ENCODE assay signal across 8 cellular contexts in genomic region chr18:47953471-47953931, GRCh38. TPM values are rescaled to one million over a fixed set of nuclear protein-coding genes. Genes with fewer than 3 reads are reported as not detected.
DNase-seq lines count a peak whose midpoint lies in the region; ATAC-seq and TF ChIP-seq lines count a peak whose summit lies in the region.

No MANE protein-coding gene starts in this region.

- TF ChIP-seq POLR2A in upper lobe of left lung (IDR thresholded peaks at IDR 0.05), result no peak

- TF ChIP-seq CTCF in upper lobe of left lung (IDR thresholded peaks at IDR 0.05), result no peak

- H3K9me3 ChIP-seq in upper lobe of left lung, result no peaks in the 10 kb centered on the region

- H3K4me1 Mint-ChIP-seq in activated T-cell treated with anti-CD3 and anti-CD28 coated beads, Interleukin-2, amount 50 U/mL, for 24 hours (ENCODE audit: low read depth), result peaks cover 11% of the 10 kb centered on the region
- H3K4me1 Mint-ChIP-seq in activated T-helper 2 cell treated with anti-CD3 and anti-CD28 coated beads, Interferon-gamma antibody, Interleukin-2, Interleukin-4, amounts not matched to agents 10 μg/mL and 5 μg/mL and 100 μg/mL, durations not matched to agents 14 hours and 24 hours and 36 hours (ENCODE audit: low read depth), result peaks cover 9% of the 10 kb centered on the region

- no peak for TF ChIP-seq EP300 in upper lobe of left lung (IDR thresholded peaks at IDR 0.05)

- peak overlapping the region; percentile 33 for H3K27ac Mint-ChIP-seq in activated T-cell treated with anti-CD3 and anti-CD28 coated beads, Interleukin-2, amount 50 U/mL, for 24 hours
- peak overlapping the region; percentile 87 for H3K27ac Mint-ChIP-seq in activated T-helper 2 cell treated with anti-CD3 and anti-CD28 coated beads, Interferon-gamma antibody, Interleukin-2, Interleukin-4, amounts not matched to agents 10 μg/mL and 5 μg/mL and 100 μg/mL, durations not matched to agents 14 hours and 24 hours and 36 hours

- H3K36me3 Mint-ChIP-seq in activated T-cell treated with anti-CD3 and anti-CD28 coated beads, Interleukin-2, amount 50 U/mL, for 24 hours (ENCODE audit: low read depth), result no peaks in the 10 kb centered on the region
- H3K36me3 Mint-ChIP-seq in activated T-helper 2 cell treated with anti-CD3 and anti-CD28 coated beads, Interferon-gamma antibody, Interleukin-2, Interleukin-4, amounts not matched to agents 10 μg/mL and 5 μg/mL and 100 μg/mL, durations not matched to agents 14 hours and 24 hours and 36 hours (ENCODE audit: low read depth), result no peaks in the 10 kb centered on the region

- H3K27me3 ChIP-seq in upper lobe of left lung, result no peaks in the 10 kb centered on the region

- H3K9me3 Mint-ChIP-seq in activated T-cell treated with anti-CD3 and anti-CD28 coated beads, Interleukin-2, amount 50 U/mL, for 24 hours, result no peaks in the 10 kb centered on the region
- H3K9me3 Mint-ChIP-seq in activated T-helper 2 cell treated with anti-CD3 and anti-CD28 coated beads, Interferon-gamma antibody, Interleukin-2, Interleukin-4, amounts not matched to agents 10 μg/mL and 5 μg/mL and 100 μg/mL, durations not matched to agents 14 hours and 24 hours and 36 hours, result peaks cover 3% of the 10 kb centered on the region

- H3K36me3 ChIP-seq in upper lobe of left lung, result no peaks in the 10 kb centered on the region

- H3K4me3 ChIP-seq in upper lobe of left lung, result no peak overlapping the region

- WGBS in upper lobe of left lung, 2 donors, result 41 to 51% methylated on average over 6 of the region's 6 CpGs

- H3K4me3 Mint-ChIP-seq in activated T-cell treated with anti-CD3 and anti-CD28 coated beads, Interleukin-2, amount 50 U/mL, for 24 hours, result no peak overlapping the region
- H3K4me3 Mint-ChIP-seq in activated T-helper 2 cell treated with anti-CD3 and anti-CD28 coated beads, Interferon-gamma antibody, Interleukin-2, Interleukin-4, amounts not matched to agents 10 μg/mL and 5 μg/mL and 100 μg/mL, durations not matched to agents 14 hours and 24 hours and 36 hours (ENCODE audit: low read depth), result no peak overlapping the region

- ATAC-seq in HG02588 (IDR thresholded peaks at IDR 0.05; ENCODE audit: unreplicated experiment) (peak; percentile 74), upper lobe of left lung (ENCODE audit: low FRiP score in 2 of 2) (peak; percentile 71 to 89)

- no peaks in the 10 kb centered on the region for H3K4me1 ChIP-seq in upper lobe of left lung

- DNase-seq in activated T-cell treated with anti-CD3 and anti-CD28 coated beads, Interleukin-2, amount 50 U/mL, for 24 hours, result peak; percentile 35
- DNase-seq in activated T-cell treated with anti-CD3 and anti-CD28 coated beads for 4 hours, result no peak
- DNase-seq in NCI-H2029 (lab: John Stamatoyannopoulos, UW), result peak; percentile 12
- peak; percentile 20 for DNase-seq in activated T-helper 2 cell treated with anti-CD3 and anti-CD28 coated beads, Interferon-gamma antibody, Interleukin-2, Interleukin-4, amounts not matched to agents 10 μg/mL and 5 μg/mL and 100 μg/mL, durations not matched to agents 14 hours and 24 hours and 36 hours (ENCODE audit: low spot score)
- DNase-seq in iPS-NIHi7 (ENCODE audit: extremely low spot score), result peak; percentile 19
- DNase-seq in upper lobe of left lung, result peak in 1 of 2 donors; percentile 58
- no peak for DNase-seq in effector CD4-positive, alpha-beta T cell

- H3K27ac ChIP-seq in upper lobe of left lung, result no peak overlapping the region

- intact Hi-C loops in activated T-helper 2 cell treated with anti-CD3 and anti-CD28 coated beads, Interferon-gamma antibody, Interleukin-2, Interleukin-4, amounts not matched to agents 10 μg/mL and 5 μg/mL and 100 μg/mL, durations not matched to agents 14 hours and 24 hours and 36 hours (cut with micrococcal nuclease), result no loop called here

- H3K27me3 Mint-ChIP-seq in activated T-cell treated with anti-CD3 and anti-CD28 coated beads, Interleukin-2, amount 50 U/mL, for 24 hours, result no peaks in the 10 kb centered on the region
- peaks cover 20% of the 10 kb centered on the region for H3K27me3 Mint-ChIP-seq in activated T-helper 2 cell treated with anti-CD3 and anti-CD28 coated beads, Interferon-gamma antibody, Interleukin-2, Interleukin-4, amounts not matched to agents 10 μg/mL and 5 μg/mL and 100 μg/mL, durations not matched to agents 14 hours and 24 hours and 36 hours (ENCODE audit: low read depth)

RNA-seq across cellular contexts. Expression of gene SMAD2, which starts 23.0 kb away (rescaled TPM):
- total RNA-seq in activated T-helper 2 cell treated with anti-CD3 and anti-CD28 coated beads, Interferon-gamma antibody, Interleukin-2, Interleukin-4, amounts not matched to agents 10 μg/mL and 5 μg/mL and 100 μg/mL, durations not matched to agents 14 hours and 24 hours and 36 hours, result 353 and 358 TPM in 2 replicates
- 100 to 1,000 TPM in 3 of 6 donors, 10 to 100 TPM in 3; 52.1 to 151 (median 97.8) TPM for total RNA-seq in upper lobe of left lung

Comparison
In these comparisons a context has a peak if more than half of its experiments do, and no peak if none do; other contexts are left out.
1. DNase-seq: peak in activated T-cell treated with anti-CD3 and anti-CD28 coated beads, Interleukin-2, amount 50 U/mL, for 24 hours (single experiment), NCI-H2029 (single experiment), activated T-helper 2 cell treated with anti-CD3 and anti-CD28 coated beads, Interferon-gamma antibody, Interleukin-2, Interleukin-4, amounts not matched to agents 10 μg/mL and 5 μg/mL and 100 μg/mL, durations not matched to agents 14 hours and 24 hours and 36 hours (single experiment) and iPS-NIHi7 (single experiment); none in activated T-cell treated with anti-CD3 and anti-CD28 coated beads for 4 hours (single experiment) and effector CD4-positive, alpha-beta T cell (single experiment).